ENCODE assay signal across 8 cellular contexts in genomic region chr13:49606747-49607648, GRCh38. TPM values are rescaled to one million over a fixed set of nuclear protein-coding genes. Genes with fewer than 3 reads are reported as not detected.
DNase-seq lines count a peak whose midpoint lies in the region; ATAC-seq and TF ChIP-seq lines count a peak whose summit lies in the region.

No MANE protein-coding gene starts in this region.

- peak overlapping the region; percentile 62 to 92 (median 87) for H3K4me3 Mint-ChIP-seq in naive thymus-derived CD4-positive, alpha-beta T cell

- H2AFZ ChIP-seq in Karpas-422 (ENCODE audit: low read length) (peak overlapping the region; percentile 87), PC-9 (peak overlapping the region; percentile 49; the same call in 1 of the 2 replicates)

- H3K36me3 Mint-ChIP-seq in naive thymus-derived CD4-positive, alpha-beta T cell, result peaks cover 0 to 3% (median 0%) of the 10 kb centered on the region in 5 donors

- H3K27ac ChIP-seq in Karpas-422 (ENCODE audit: low read length) (no peak overlapping the region), PC-9 (no peak overlapping the region)
- no peak overlapping the region for H3K27ac ChIP-seq in naive thymus-derived CD4-positive, alpha-beta T cell (ENCODE audit: low read depth, low read length)

- H3K79me2 ChIP-seq in Karpas-422 (ENCODE audit: low read length) (no peaks in the 10 kb centered on the region), PC-9 (ENCODE audit: low read depth) (no peaks in the 10 kb centered on the region)

- POLR2A ChIA-PET in PC-9 (lab: Charles Lee; ENCODE audit: unreplicated experiment), result interaction anchor here (0.5 kb wide), 1 partner anchor 832 kb away, joined by 3 read pairs; no protein-coding TSS in a partner anchor
- POLR2A ChIA-PET in naive thymus-derived CD4-positive, alpha-beta T cell (lab: Charles Lee), result interaction anchor here (0.6 to 0.7 kb wide), 3 partner anchors 18 to 312 kb away, joined by 3 to 4 read pairs (median 3); partner anchors contain the start of gene SETDB2

- DNase-seq in DMS53 treated with DMSO at 0.1 percent for 48 hours (lab: John Stamatoyannopoulos, UW; ENCODE audit: unreplicated experiment), result peak; percentile 80
- DNase-seq in Karpas-422, result peak; percentile 94
- peak; percentile 69 to 75 for DNase-seq in PC-9
- DNase-seq in activated T-cell treated with anti-CD3 and anti-CD28 coated beads, Interleukin-2, amount 50 U/mL, for 1 hour, result peak; percentile 82
- DNase-seq in naive thymus-derived CD4-positive, alpha-beta T cell, result peak; percentile 57 to 80 (median 72)
- peak; percentile 70 for DNase-seq in stimulated activated CD8-positive, alpha-beta memory T cell treated with anti-CD3 and anti-CD28 coated beads, Interleukin-7, amount 100 ng/mL, for 4 hours (ENCODE audit: low read depth in 2 of 2)

- peak overlapping the region; percentile 58 for H3K4me3 ChIP-seq in Karpas-422 (ENCODE audit: low read length)
- H3K4me3 ChIP-seq in PC-9, result no peak overlapping the region
- H3K4me3 ChIP-seq in naive thymus-derived CD4-positive, alpha-beta T cell (ENCODE audit: low read length), result peak overlapping the region; percentile 49

- H3K4me2 ChIP-seq in Karpas-422 (ENCODE audit: low read depth, low read length, poor library complexity, severe bottlenecking) (peak overlapping the region; percentile 77), PC-9 (peak overlapping the region; percentile 61)

- CTCF ChIA-PET in PC-9 (lab: Charles Lee), result interaction anchor here (0.6 to 1.3 kb wide), 6 partner anchors 114 to 1368 kb away, joined by 3 to 4 read pairs (median 3); partner anchors contain the start of genes CAB39L and SETDB2
- CTCF ChIA-PET in naive thymus-derived CD4-positive, alpha-beta T cell (lab: Charles Lee), result interaction anchor here (0.6 to 2.7 kb wide), 13 partner anchors 10 to 586 kb away, joined by 3 to 11 read pairs (median 4); partner anchors contain the start of genes CDADC1 and PHF11

- peak; percentile 82 for TF ChIP-seq CTCF in PC-9 (conservative IDR thresholded peaks at IDR 0.05)

- H3K27ac Mint-ChIP-seq in naive thymus-derived CD4-positive, alpha-beta T cell, result peak overlapping the region in 8 of 9 donors; percentile 43 to 91 (median 75)

- intact Hi-C loops in PC-9 (cut with micrococcal nuclease; ENCODE audit: unreplicated experiment), result loop anchor here (1.0 to 10.0 kb wide), 7 partner anchors 162 to 1464 kb away; partner anchors contain the start of genes CAB39L and SETDB2
- intact Hi-C loops in naive thymus-derived CD4-positive, alpha-beta T cell (cut with micrococcal nuclease), result loop anchor here (1.0 to 5.0 kb wide), 12 partner anchors 22 to 1010 kb away; partner anchors contain the start of genes CAB39L (in 2 of the 2), RCBTB1 (in 2 of the 2), SETDB2 (in 2 of the 2) and PHF11 (in 1 of the 2)

- no peaks in the 10 kb centered on the region for H4K20me1 ChIP-seq in Karpas-422 (ENCODE audit: insufficient read depth, low read depth, low read length)
- no peaks in the 10 kb centered on the region for H4K20me1 ChIP-seq in PC-9 (ENCODE audit: insufficient read depth)

- no peaks in the 10 kb centered on the region for H3K27me3 ChIP-seq in Karpas-422 (ENCODE audit: low read length)
- no peaks in the 10 kb centered on the region for H3K27me3 ChIP-seq in PC-9 (ENCODE audit: insufficient read depth, low read depth)
- H3K27me3 ChIP-seq in naive thymus-derived CD4-positive, alpha-beta T cell (ENCODE audit: control insufficient read depth in 2 of 2, insufficient read depth in 2 of 2, low read length in 2 of 2), result no peaks in the 10 kb centered on the region

- no TSS peak for BruUV-seq in PC-9 (replicated peaks; lab: Mats Ljungman, UMichigan)

- H3K9ac ChIP-seq in Karpas-422 (ENCODE audit: low read length), result peak overlapping the region; percentile 57

- peaks cover 0 to 7% (median 4%) of the 10 kb centered on the region in 7 donors for H3K4me1 Mint-ChIP-seq in naive thymus-derived CD4-positive, alpha-beta T cell

- H3K9me3 ChIP-seq in Karpas-422 (ENCODE audit: low read length) (no peaks in the 10 kb centered on the region), PC-9 (ENCODE audit: insufficient read depth, low read depth) (no peaks in the 10 kb centered on the region)
- H3K9me3 ChIP-seq in naive thymus-derived CD4-positive, alpha-beta T cell (ENCODE audit: control insufficient read depth in 2 of 3, low read length in 3 of 3), result no peaks in the 10 kb centered on the region

- peaks cover 44% of the 10 kb centered on the region for H3K4me1 ChIP-seq in Karpas-422 (ENCODE audit: low read length)
- no peaks in the 10 kb centered on the region for H3K4me1 ChIP-seq in PC-9 (replicated peaks; ENCODE audit: insufficient read depth)
- no peaks in the 10 kb centered on the region for H3K4me1 ChIP-seq in naive thymus-derived CD4-positive, alpha-beta T cell (ENCODE audit: control insufficient read depth in 2 of 2, insufficient read depth in 2 of 2, low read length in 2 of 2)

- peaks cover 0 to 5% (median 0%) of the 10 kb centered on the region in 5 donors for H3K27me3 Mint-ChIP-seq in naive thymus-derived CD4-positive, alpha-beta T cell

- H3K9me2 ChIP-seq in Karpas-422 (replicated peaks; ENCODE audit: insufficient read depth, low read length) (no peaks in the 10 kb centered on the region), PC-9 (ENCODE audit: insufficient read depth) (no peaks in the 10 kb centered on the region)

- ATAC-seq in GM21786 (IDR thresholded peaks at IDR 0.05; ENCODE audit: unreplicated experiment) (peak; percentile 94), esophagus mucosa (peak; percentile 96)
- peak; percentile 98 for ATAC-seq in naive thymus-derived CD4-positive, alpha-beta T cell

- H3F3A ChIP-seq in PC-9 (ENCODE audit: insufficient read depth, low read depth), result peaks cover 6% of the 10 kb centered on the region; the same call in 1 of the 2 replicates

- H3K36me3 ChIP-seq in Karpas-422 (ENCODE audit: insufficient read depth, low read length) (no peaks in the 10 kb centered on the region), PC-9 (ENCODE audit: low read depth) (no peaks in the 10 kb centered on the region)
- H3K36me3 ChIP-seq in naive thymus-derived CD4-positive, alpha-beta T cell (ENCODE audit: control insufficient read depth in 2 of 3, insufficient read depth in 3 of 3, low read length in 3 of 3), result no peaks in the 10 kb centered on the region

- peaks cover 0 to 10% (median under 1%) of the 10 kb centered on the region in 11 donors for H3K9me3 Mint-ChIP-seq in naive thymus-derived CD4-positive, alpha-beta T cell

RNA-seq across cellular contexts. Expression of gene ARL11, which starts 21.3 kb away (rescaled TPM):
- 8.3 TPM in 2 replicates for total RNA-seq in Karpas-422 (2014; rRNA removed; shearing (Covaris generic); ENCODE audit: low replicate concordance)
- 3.5 and 3.7 TPM in 2 replicates for total RNA-seq in PC-9 (2021)
- total RNA-seq in esophagus mucosa, result 1.2 TPM
- 1 to 10 TPM in 2 of 5 experiments, under 1 TPM in 3; 0.48 to 3.4 (median 0.95) TPM for total RNA-seq in naive thymus-derived CD4-positive, alpha-beta T cell
- under 1 TPM; 0.30 to 0.38 TPM for polyA plus RNA-seq in naive thymus-derived CD4-positive, alpha-beta T cell

RNA-seq across cellular contexts. Expression of gene RCBTB1, which starts 21.6 kb away (rescaled TPM):
- 41.1 and 45.1 TPM in 2 replicates for total RNA-seq in Karpas-422 (2014; rRNA removed; shearing (Covaris generic); ENCODE audit: low replicate concordance)
- total RNA-seq in PC-9 (2021) (14.6 and 16.1 TPM in 2 replicates), esophagus mucosa (4.5 TPM)
- total RNA-seq in naive thymus-derived CD4-positive, alpha-beta T cell, result 10 to 100 TPM; 16.3 to 22.2 (median 20.4) TPM
- polyA plus RNA-seq in naive thymus-derived CD4-positive, alpha-beta T cell, result 10 to 100 TPM in 1 of 2 donors, 1 to 10 TPM in 1; 8.1 to 12.9 TPM
